ENCODE assay signal across 1 cellular context in the genomic region with DNA sequence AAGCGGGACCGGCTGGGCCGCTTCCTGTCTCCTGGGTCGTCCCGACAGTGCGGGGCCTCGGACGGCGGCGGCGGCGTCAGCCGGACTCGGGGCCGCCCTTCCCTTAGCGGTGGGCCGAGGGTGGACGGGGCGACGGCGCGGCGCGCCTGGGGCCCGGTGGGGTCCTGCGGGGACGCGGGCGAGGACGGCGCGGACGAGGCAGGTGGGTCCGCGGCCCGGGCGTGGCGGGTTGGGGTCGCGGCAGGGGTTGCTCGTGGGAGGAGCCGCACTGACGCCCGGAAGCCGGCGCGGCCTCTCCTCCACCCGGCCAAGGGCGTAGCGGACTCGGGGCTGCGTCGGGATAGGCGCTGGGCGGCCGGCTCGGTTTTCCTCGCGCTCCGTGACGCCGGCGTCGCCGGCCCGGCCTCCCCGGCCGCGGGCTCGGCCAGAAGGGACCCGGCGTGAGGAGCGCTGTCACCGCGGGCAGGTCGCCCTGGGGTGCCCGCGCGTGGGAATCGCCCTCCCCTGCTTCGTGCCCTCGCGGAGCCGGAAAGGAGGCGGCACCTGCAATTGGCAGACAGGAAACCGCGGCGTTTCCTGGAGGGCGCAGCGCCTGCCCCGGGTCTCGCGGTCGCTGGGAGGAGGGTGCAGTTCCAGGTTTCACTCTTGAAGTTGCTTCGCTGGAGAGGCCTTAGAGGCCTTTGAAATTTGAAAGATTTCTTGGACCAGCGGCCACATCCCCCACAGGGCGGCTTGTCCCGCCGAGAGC.
TF ChIP-seq lines count a peak whose summit lies in the region.

No MANE protein-coding gene starts in this region.

TF ChIP-seq in neural cell, 6 proteins besides CTCF, POLR2A, EP300 and RAD21 (continued from another document):
- no peak for TF ChIP-seq EZH2 (IDR thresholded peaks at IDR 0.05; ENCODE audit: borderline replicate concordance, insufficient read depth, low read length, poor library complexity, severe bottlenecking)
- no peak for TF ChIP-seq POLR2AphosphoS5 (IDR thresholded peaks at IDR 0.05)
- TF ChIP-seq, protein P1, sequence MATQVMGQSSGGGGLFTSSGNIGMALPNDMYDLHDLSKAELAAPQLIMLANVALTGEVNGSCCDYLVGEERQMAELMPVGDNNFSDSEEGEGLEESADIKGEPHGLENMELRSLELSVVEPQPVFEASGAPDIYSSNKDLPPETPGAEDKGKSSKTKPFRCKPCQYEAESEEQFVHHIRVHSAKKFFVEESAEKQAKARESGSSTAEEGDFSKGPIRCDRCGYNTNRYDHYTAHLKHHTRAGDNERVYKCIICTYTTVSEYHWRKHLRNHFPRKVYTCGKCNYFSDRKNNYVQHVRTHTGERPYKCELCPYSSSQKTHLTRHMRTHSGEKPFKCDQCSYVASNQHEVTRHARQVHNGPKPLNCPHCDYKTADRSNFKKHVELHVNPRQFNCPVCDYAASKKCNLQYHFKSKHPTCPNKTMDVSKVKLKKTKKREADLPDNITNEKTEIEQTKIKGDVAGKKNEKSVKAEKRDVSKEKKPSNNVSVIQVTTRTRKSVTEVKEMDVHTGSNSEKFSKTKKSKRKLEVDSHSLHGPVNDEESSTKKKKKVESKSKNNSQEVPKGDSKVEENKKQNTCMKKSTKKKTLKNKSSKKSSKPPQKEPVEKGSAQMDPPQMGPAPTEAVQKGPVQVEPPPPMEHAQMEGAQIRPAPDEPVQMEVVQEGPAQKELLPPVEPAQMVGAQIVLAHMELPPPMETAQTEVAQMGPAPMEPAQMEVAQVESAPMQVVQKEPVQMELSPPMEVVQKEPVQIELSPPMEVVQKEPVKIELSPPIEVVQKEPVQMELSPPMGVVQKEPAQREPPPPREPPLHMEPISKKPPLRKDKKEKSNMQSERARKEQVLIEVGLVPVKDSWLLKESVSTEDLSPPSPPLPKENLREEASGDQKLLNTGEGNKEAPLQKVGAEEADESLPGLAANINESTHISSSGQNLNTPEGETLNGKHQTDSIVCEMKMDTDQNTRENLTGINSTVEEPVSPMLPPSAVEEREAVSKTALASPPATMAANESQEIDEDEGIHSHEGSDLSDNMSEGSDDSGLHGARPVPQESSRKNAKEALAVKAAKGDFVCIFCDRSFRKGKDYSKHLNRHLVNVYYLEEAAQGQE (IDR thresholded peaks at IDR 0.05; ENCODE audit: borderline replicate concordance), result no peak
- no peak for TF ChIP-seq MXI1 (conservative IDR thresholded peaks at IDR 0.05; ENCODE audit: poor library complexity, severe bottlenecking)
